ENCODE assay signal across 9 cellular contexts in genomic region chr14:49303952-49304516, GRCh38.
DNase-seq lines count a peak whose midpoint lies in the region; ATAC-seq lines count a peak whose summit lies in the region.
"Had no signal": no experiment of that assay in that cellular context is flagged by ENCODE, and none has a peak within 500 bp of the region (broad histone marks: within the 10 kb centered on the region; RNA-seq: fewer than 3 reads in every experiment).

No MANE protein-coding gene starts in this region.

- H3K9me3 Mint-ChIP-seq in activated CD8-positive, alpha-beta T cell treated with anti-CD3 and anti-CD28 coated beads, Interleukin-2, amount 10 ng/mL, durations not matched to agents 7 days and 5 days (ENCODE audit: insufficient read depth) = no peaks in the 10 kb centered on the region

- H3K36me3 Mint-ChIP-seq in activated CD8-positive, alpha-beta T cell treated with anti-CD3 and anti-CD28 coated beads, Interleukin-2, amount 10 ng/mL, durations not matched to agents 7 days and 5 days (ENCODE audit: low read depth) = no peaks in the 10 kb centered on the region

- no peak overlapping the region for H3K27ac Mint-ChIP-seq in activated CD8-positive, alpha-beta T cell treated with anti-CD3 and anti-CD28 coated beads, Interleukin-2, amount 10 ng/mL, durations not matched to agents 7 days and 5 days

- DNase-seq in Ammon's horn (ENCODE audit: low spot score) (peak; percentile 41), LHCN-M2 (ENCODE audit: low read depth) (peak; percentile 2), iris pigment epithelial cell (ENCODE audit: low read depth) (peak; percentile 22)
- peak; percentile 27 for DNase-seq in activated CD8-positive, alpha-beta T cell treated with anti-CD3 and anti-CD28 coated beads, Interleukin-2, amount 10 ng/mL, durations not matched to agents 7 days and 5 days
- no peak for DNase-seq in stimulated activated CD4-positive, alpha-beta T cell treated with anti-CD3 and anti-CD28 coated beads, Interleukin-4, amount 100 ng/mL, for 24 hours
- DNase-seq in activated CD8-positive, alpha-beta memory T cell treated with anti-CD3 and anti-CD28 coated beads for 24 hours = no peak
- DNase-seq: NCI-H774 had no signal

- no peak overlapping the region for H3K4me3 Mint-ChIP-seq in activated CD8-positive, alpha-beta T cell treated with anti-CD3 and anti-CD28 coated beads, Interleukin-2, amount 10 ng/mL, durations not matched to agents 7 days and 5 days

- ATAC-seq in activated CD8-positive, alpha-beta T cell treated with anti-CD3 and anti-CD28 coated beads, Interleukin-2, amount 10 ng/mL, durations not matched to agents 7 days and 5 days = no peak
- no peak for ATAC-seq in HG03175 (IDR thresholded peaks at IDR 0.05; ENCODE audit: unreplicated experiment)
- no peak for ATAC-seq in HG03354 (IDR thresholded peaks at IDR 0.05; ENCODE audit: poor library complexity, severe bottlenecking, unreplicated experiment)

- no peaks in the 10 kb centered on the region for H3K4me1 Mint-ChIP-seq in activated CD8-positive, alpha-beta T cell treated with anti-CD3 and anti-CD28 coated beads, Interleukin-2, amount 10 ng/mL, durations not matched to agents 7 days and 5 days (ENCODE audit: low read depth)

- H3K27me3 Mint-ChIP-seq in activated CD8-positive, alpha-beta T cell treated with anti-CD3 and anti-CD28 coated beads, Interleukin-2, amount 10 ng/mL, durations not matched to agents 7 days and 5 days (ENCODE audit: low read depth) = no peaks in the 10 kb centered on the region

- CTCF ChIA-PET in activated CD8-positive, alpha-beta T cell treated with anti-CD3 and anti-CD28 coated beads, Interleukin-2, amount 10 ng/mL, durations not matched to agents 7 days and 5 days (lab: Charles Lee) = no interaction called here

- POLR2A ChIA-PET in activated CD8-positive, alpha-beta T cell treated with anti-CD3 and anti-CD28 coated beads, Interleukin-2, amount 10 ng/mL, durations not matched to agents 7 days and 5 days (lab: Charles Lee) = no interaction called here

Comparison
In these comparisons a context has a peak if more than half of its experiments do, and no peak if none do; other contexts are left out.
1. DNase-seq: peak in Ammon's horn (single experiment), LHCN-M2 (single experiment), activated CD8-positive, alpha-beta T cell treated with anti-CD3 and anti-CD28 coated beads, Interleukin-2, amount 10 ng/mL, durations not matched to agents 7 days and 5 days (single experiment) and iris pigment epithelial cell (single experiment); none in stimulated activated CD4-positive, alpha-beta T cell treated with anti-CD3 and anti-CD28 coated beads, Interleukin-4, amount 100 ng/mL, for 24 hours (single experiment) and activated CD8-positive, alpha-beta memory T cell treated with anti-CD3 and anti-CD28 coated beads for 24 hours (single experiment).